24 cellular contexts compared by ENCODE assay signal in genomic region chr12:1846421-1847405, GRCh38. TPM values are rescaled to one million over a fixed set of nuclear protein-coding genes. Genes with fewer than 3 reads are reported as not detected.
"Had no signal": no experiment of that assay in that cellular context is flagged by ENCODE, and none has a peak within 500 bp of the region (broad histone marks: within the 10 kb centered on the region; RNA-seq: fewer than 3 reads in every experiment).

No MANE protein-coding gene starts in this region.

- H3K27ac Mint-ChIP-seq: activated CD8-positive, alpha-beta memory T cell treated with anti-CD3 and anti-CD28 coated beads, Interleukin-2, amount 10 ng/mL, durations not matched to agents 7 days and 5 days; activated naive CD8-positive, alpha-beta T cell treated with anti-CD3 and anti-CD28 coated beads, Interleukin-2, amount 10 ng/mL, durations not matched to agents 7 days and 5 days; dendritic cell treated with granulocyte-macrophage colony-stimulating factor and Interleukin-4, amounts not matched to agents 40 ng/mL and 50 ng/mL, for 4 days; effector memory CD8-positive, alpha-beta T cell; immature natural killer cell; T-cell had no signal

- H3K9me3 ChIP-seq: heart left ventricle, tibial artery had no signal

- DNase-seq: activated CD4-positive, alpha-beta T cell treated with anti-CD3 and anti-CD28 coated beads for 1 hour; activated CD4-positive, alpha-beta T cell treated with anti-CD3 and anti-CD28 coated beads, Interleukin-2, amount 50 U/mL, for 4 hours; activated CD8-positive, alpha-beta memory T cell treated with anti-CD3 and anti-CD28 coated beads, Interleukin-2, amount 10 ng/mL, durations not matched to agents 7 days and 5 days; activated naive CD8-positive, alpha-beta T cell treated with anti-CD3 and anti-CD28 coated beads, Interleukin-2, amount 10 ng/mL, durations not matched to agents 7 days and 5 days; activated T-cell treated with anti-CD3 and anti-CD28 coated beads, Interleukin-2, amount 50 U/mL, for 48 hours; effector memory CD8-positive, alpha-beta T cell; foreskin melanocyte; immature natural killer cell; left cardiac atrium; mammary epithelial cell; naive B cell; stimulated activated CD4-positive, alpha-beta T cell treated with anti-CD3 and anti-CD28 coated beads, Interleukin-2, amount 100 ng/mL, for 48 hours; stimulated activated naive CD4-positive, alpha-beta T cell; T-helper 9 cell had no signal

- H3K4me3 ChIP-seq: heart left ventricle, tibial artery had no signal

- H3K4me1 Mint-ChIP-seq: activated CD8-positive, alpha-beta memory T cell treated with anti-CD3 and anti-CD28 coated beads, Interleukin-2, amount 10 ng/mL, durations not matched to agents 7 days and 5 days had no signal

- H3K27ac ChIP-seq: epithelial cell of prostate, heart left ventricle, parathyroid adenoma, tibial artery had no signal

- ATAC-seq: activated CD8-positive, alpha-beta memory T cell treated with anti-CD3 and anti-CD28 coated beads, Interleukin-2, amount 10 ng/mL, durations not matched to agents 7 days and 5 days; effector memory CD8-positive, alpha-beta T cell; left cardiac atrium; T-cell had no signal

- H3K4me1 ChIP-seq: heart left ventricle, parathyroid adenoma had no signal

- H3K36me3 Mint-ChIP-seq: activated CD8-positive, alpha-beta memory T cell treated with anti-CD3 and anti-CD28 coated beads, Interleukin-2, amount 10 ng/mL, durations not matched to agents 7 days and 5 days; activated naive CD8-positive, alpha-beta T cell treated with anti-CD3 and anti-CD28 coated beads, Interleukin-2, amount 10 ng/mL, durations not matched to agents 7 days and 5 days; brain; immature natural killer cell; naive B cell; T-cell had no signal

- H3K4me3 Mint-ChIP-seq: activated CD8-positive, alpha-beta memory T cell treated with anti-CD3 and anti-CD28 coated beads, Interleukin-2, amount 10 ng/mL, durations not matched to agents 7 days and 5 days; activated naive CD8-positive, alpha-beta T cell treated with anti-CD3 and anti-CD28 coated beads, Interleukin-2, amount 10 ng/mL, durations not matched to agents 7 days and 5 days; brain; dendritic cell treated with granulocyte-macrophage colony-stimulating factor and Interleukin-4, amounts not matched to agents 40 ng/mL and 50 ng/mL, for 4 days; effector memory CD8-positive, alpha-beta T cell; immature natural killer cell; naive B cell; T-cell had no signal

- H3K9me3 Mint-ChIP-seq: activated naive CD8-positive, alpha-beta T cell treated with anti-CD3 and anti-CD28 coated beads, Interleukin-2, amount 10 ng/mL, durations not matched to agents 7 days and 5 days; dendritic cell treated with granulocyte-macrophage colony-stimulating factor and Interleukin-4, amounts not matched to agents 40 ng/mL and 50 ng/mL, for 4 days; effector memory CD8-positive, alpha-beta T cell; immature natural killer cell; T-cell had no signal

- H3K36me3 ChIP-seq: heart left ventricle, tibial artery had no signal

RNA-seq across cellular contexts. Expression of gene LRTM2, which starts 26.3 kb away (rescaled TPM):
- total RNA-seq: activated CD8-positive, alpha-beta memory T cell treated with anti-CD3 and anti-CD28 coated beads, Interleukin-2, amount 10 ng/mL, durations not matched to agents 7 days and 5 days; activated naive CD8-positive, alpha-beta T cell treated with anti-CD3 and anti-CD28 coated beads, Interleukin-2, amount 10 ng/mL, durations not matched to agents 7 days and 5 days; fibroblast of lung; heart left ventricle; left cardiac atrium; mammary epithelial cell; renal cortical epithelial cell; subcutaneous adipose tissue; T-cell had no signal
- polyA plus RNA-seq: fibroblast of lung, heart left ventricle, immature natural killer cell, mammary epithelial cell had no signal
